9 cellular contexts compared by ENCODE assay signal in the genomic region with DNA sequence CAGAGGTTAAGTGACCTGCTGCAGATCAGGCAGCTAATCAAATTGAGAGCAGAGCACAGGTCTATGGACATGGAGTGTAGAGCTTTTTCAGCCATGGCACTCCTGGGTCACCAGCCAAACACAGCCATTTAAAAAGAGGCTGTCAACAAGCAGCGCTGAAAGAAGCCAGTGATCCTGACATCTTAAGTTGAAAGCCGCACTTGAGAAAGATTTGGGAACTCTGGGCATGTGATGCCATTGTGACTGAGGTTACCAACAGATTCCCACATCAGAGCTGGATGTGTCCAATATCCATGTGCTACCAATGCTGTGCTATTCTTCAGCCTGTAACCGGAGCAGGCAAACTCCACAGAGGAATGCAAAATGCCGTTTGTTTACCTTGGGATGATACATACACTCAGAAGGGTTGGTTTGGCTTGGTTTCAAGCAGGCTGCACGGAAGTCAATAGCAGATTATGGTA. TPM values are rescaled to one million over a fixed set of nuclear protein-coding genes. Genes with fewer than 3 reads are reported as not detected.
A peak's percentile ranks its signal among the peaks of the same experiment; 100 is the strongest.
DNase-seq lines count a peak whose midpoint lies in the region; ATAC-seq and FAIRE-seq lines count a peak whose summit lies in the region.
"Had no signal": no experiment of that assay in that cellular context is flagged by ENCODE, and none has a peak within 500 bp of the region (broad histone marks: within the 10 kb centered on the region; RNA-seq: fewer than 3 reads in every experiment).

No MANE protein-coding gene starts in this region.

- ATAC-seq in HG02885 (IDR thresholded peaks at IDR 0.05; ENCODE audit: poor library complexity, unreplicated experiment) = no peak
- ATAC-seq: T-cell had no signal

- H3K36me3 ChIP-seq in SJSA1 (no peaks in the 10 kb centered on the region), skeletal muscle tissue (ENCODE audit: control insufficient read depth in 3 of 3, insufficient read depth in 3 of 3, low read length in 3 of 3) (no peaks in the 10 kb centered on the region)

- FAIRE-seq in frontal cortex (lab: Jason Lieb, UNC) = no peak

- no peak overlapping the region for H3K4me3 ChIP-seq in SJSA1
- H3K4me3 ChIP-seq in skeletal muscle tissue (ENCODE audit: low read length in 3 of 3) = peak overlapping the region in 1 of 3 donors; percentile 13

- H3K27ac ChIP-seq in SJSA1 = peak overlapping the region; percentile 41
- peak overlapping the region; percentile 66 for H3K27ac ChIP-seq in skeletal muscle tissue (ENCODE audit: low read depth, low read length)

- H3K27me3 ChIP-seq in SJSA1 (replicated peaks) (no peaks in the 10 kb centered on the region), skeletal muscle tissue (ENCODE audit: control insufficient read depth in 3 of 3, insufficient read depth in 3 of 3, low read length in 3 of 3) (no peaks in the 10 kb centered on the region)

- H3K9ac ChIP-seq in skeletal muscle tissue (ENCODE audit: low read depth in 1 of 3, low read length in 3 of 3) = peak overlapping the region in 2 of 3 donors; percentile 50 to 52

- H3K4me1 ChIP-seq in SJSA1 (replicated peaks) (peaks cover 36% of the 10 kb centered on the region), skeletal muscle tissue (ENCODE audit: control insufficient read depth in 3 of 3, insufficient read depth in 3 of 3, low read length in 3 of 3) (peaks cover 9 to 19% (median 13%) of the 10 kb centered on the region in 3 donors)

- peak; percentile 77 for DNase-seq in HS-27A (ENCODE audit: low read depth)
- DNase-seq in SJSA1 (ENCODE audit: low read depth in 1 of 2, low spot score in 2 of 2) = peak; percentile 86 to 88
- peak; percentile 66 for DNase-seq in glomerular endothelial cell (ENCODE audit: extremely low read depth, low read depth, low spot score)
- no peak for DNase-seq in frontal cortex (ENCODE audit: low spot score in 2 of 2)
- DNase-seq in T-helper 2 cell = no peak
- no peak for DNase-seq in Kasumi-1 (lab: John Stamatoyannopoulos, UW)
- DNase-seq: T-cell had no signal

- no peaks in the 10 kb centered on the region for H3K9me3 ChIP-seq in SJSA1 (replicated peaks)
- no peaks in the 10 kb centered on the region for H3K9me3 ChIP-seq in skeletal muscle tissue (ENCODE audit: control insufficient read depth in 3 of 3, low read length in 3 of 3)

RNA-seq across cellular contexts. Expression of gene ABLIM1, which starts 56.2 kb away (rescaled TPM):
- total RNA-seq in SJSA1 (2014; rRNA removed; shearing (Covaris generic)) = 5.4 and 10.4 TPM in 2 replicates
- 25.4 and 87.4 TPM in 2 replicates for total RNA-seq in glomerular endothelial cell
- total RNA-seq in skeletal muscle tissue = 34.4 TPM
- 51.4 TPM for total RNA-seq in frontal cortex

Comparison
In these comparisons a context has a peak if more than half of its experiments do, and no peak if none do; other contexts are left out.
1. DNase-seq: peak in HS-27A (single experiment), SJSA1 (2 of 2) and glomerular endothelial cell (single experiment); none in frontal cortex (0 of 2), T-helper 2 cell (0 of 5) and Kasumi-1 (0 of 2).